In the genomic region with DNA sequence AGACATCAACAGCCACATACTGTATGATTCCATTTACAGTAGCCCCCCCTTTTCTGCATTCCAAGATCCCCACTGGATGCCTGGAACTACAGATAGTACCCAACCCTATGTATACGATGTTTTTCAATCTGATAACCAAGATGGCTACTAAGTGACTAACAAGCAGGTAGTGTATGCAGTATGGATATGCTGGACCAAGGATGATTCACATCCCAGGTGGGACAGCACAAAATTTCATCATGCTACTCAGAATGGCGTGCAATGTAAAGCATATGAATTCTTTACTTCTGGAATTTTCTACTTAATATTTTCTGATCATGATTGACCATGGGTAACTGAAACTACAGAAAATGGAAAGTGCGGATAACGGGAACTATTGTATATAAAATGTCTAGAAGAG, we compare ENCODE assay signal across 33 cellular contexts.
"Had no signal": no experiment of that assay in that cellular context is flagged by ENCODE, and none has a peak within 500 bp of the region (broad histone marks: within the 10 kb centered on the region; RNA-seq: fewer than 3 reads in every experiment).

No MANE protein-coding gene starts in this region.

- H3K27ac Mint-ChIP-seq: activated CD4-positive, alpha-beta memory T cell treated with anti-CD3 and anti-CD28 coated beads for 36 hours; activated CD4-positive, alpha-beta T cell treated with anti-CD3 and anti-CD28 coated beads for 36 hours; activated CD4-positive, alpha-beta T cell treated with anti-CD3 and anti-CD28 coated beads, Interleukin-2, amount 10 ng/mL, durations not matched to agents 24 days and 14 days; activated CD8-positive, alpha-beta memory T cell treated with anti-CD3 and anti-CD28 coated beads, Interleukin-2, amount 10 ng/mL, durations not matched to agents 7 days and 5 days; activated CD8-positive, alpha-beta T cell treated with anti-CD3 and anti-CD28 coated beads, Interleukin-2, amount 10 ng/mL, durations not matched to agents 7 days and 5 days; activated naive CD8-positive, alpha-beta T cell; activated T-cell treated with anti-CD3 and anti-CD28 coated beads, Interleukin-2, amount 50 U/mL, for 24 hours had no signal

- H3K4me3 Mint-ChIP-seq: activated CD4-positive, alpha-beta memory T cell treated with anti-CD3 and anti-CD28 coated beads for 36 hours; activated CD4-positive, alpha-beta T cell treated with anti-CD3 and anti-CD28 coated beads for 36 hours; activated CD4-positive, alpha-beta T cell treated with anti-CD3 and anti-CD28 coated beads, Interleukin-2, amount 10 ng/mL, durations not matched to agents 24 days and 14 days; activated CD8-positive, alpha-beta memory T cell treated with anti-CD3 and anti-CD28 coated beads, Interleukin-2, amount 10 ng/mL, durations not matched to agents 7 days and 5 days; activated CD8-positive, alpha-beta T cell treated with anti-CD3 and anti-CD28 coated beads, Interleukin-2, amount 10 ng/mL, durations not matched to agents 7 days and 5 days; activated naive CD8-positive, alpha-beta T cell; activated T-cell treated with anti-CD3 and anti-CD28 coated beads, Interleukin-2, amount 50 U/mL, for 24 hours; activated T-cell treated with anti-CD3 and anti-CD28 coated beads, Interleukin-2, amount 50 U/mL, for 72 hours had no signal

- H3K27ac ChIP-seq: brain microvascular endothelial cell, cardiac muscle cell, colonic mucosa, gastrocnemius medialis, heart left ventricle had no signal

- H3K4me1 ChIP-seq: colonic mucosa, gastrocnemius medialis, heart left ventricle had no signal

- H3K36me3 Mint-ChIP-seq: activated CD4-positive, alpha-beta memory T cell treated with anti-CD3 and anti-CD28 coated beads for 36 hours; activated naive CD8-positive, alpha-beta T cell had no signal

- H3K4me3 ChIP-seq: cardiac muscle cell, colonic mucosa, gastrocnemius medialis, heart left ventricle had no signal

- H3K36me3 ChIP-seq: brain microvascular endothelial cell, cardiac muscle cell, colonic mucosa, gastrocnemius medialis, heart left ventricle had no signal

- H3K27me3 Mint-ChIP-seq: activated CD4-positive, alpha-beta T cell treated with anti-CD3 and anti-CD28 coated beads for 36 hours; activated CD4-positive, alpha-beta T cell treated with anti-CD3 and anti-CD28 coated beads, Interleukin-2, amount 10 ng/mL, durations not matched to agents 24 days and 14 days; activated CD8-positive, alpha-beta memory T cell treated with anti-CD3 and anti-CD28 coated beads, Interleukin-2, amount 10 ng/mL, durations not matched to agents 7 days and 5 days; activated naive CD8-positive, alpha-beta T cell; activated T-cell treated with anti-CD3 and anti-CD28 coated beads, Interleukin-2, amount 50 U/mL, for 24 hours had no signal

- ATAC-seq: activated CD8-positive, alpha-beta memory T cell treated with anti-CD3 and anti-CD28 coated beads, Interleukin-2, amount 10 ng/mL, durations not matched to agents 7 days and 5 days; activated CD8-positive, alpha-beta T cell treated with anti-CD3 and anti-CD28 coated beads, Interleukin-2, amount 10 ng/mL, durations not matched to agents 7 days and 5 days; esophagus mucosa; gastrocnemius medialis; heart left ventricle had no signal

- H3K9me3 ChIP-seq: colonic mucosa, gastrocnemius medialis had no signal

- DNase-seq: activated CD4-positive, alpha-beta memory T cell treated with anti-CD3 and anti-CD28 coated beads for 36 hours; activated CD4-positive, alpha-beta T cell treated with anti-CD3 and anti-CD28 coated beads for 36 hours; activated CD4-positive, alpha-beta T cell treated with anti-CD3 and anti-CD28 coated beads, Interleukin-2, amount 10 ng/mL, durations not matched to agents 24 days and 14 days; activated CD4-positive, CD25-positive, alpha-beta regulatory T cell; activated CD4-positive, CD25-positive, alpha-beta regulatory T cell treated with anti-CD3 and anti-CD28 coated beads, Interleukin-2, amount 50 U/mL, for 72 hours; activated CD8-positive, alpha-beta memory T cell treated with anti-CD3 and anti-CD28 coated beads, Interleukin-2, amount 10 ng/mL, durations not matched to agents 7 days and 5 days; activated CD8-positive, alpha-beta memory T cell treated with anti-CD3 and anti-CD28 coated beads, Interleukin-2, amount 50 U/mL, for 48 hours; activated CD8-positive, alpha-beta T cell treated with anti-CD3 and anti-CD28 coated beads, Interleukin-2, amount 10 ng/mL, durations not matched to agents 7 days and 5 days; activated effector memory CD4-positive, alpha-beta T cell treated with Interleukin-2 at 50 U/mL for 16 hours; activated gamma-delta T cell treated with Interleukin-2 at 50 U/mL for 16 hours; activated naive CD4-positive, alpha-beta T cell treated with anti-CD3 and anti-CD28 coated beads, Interleukin-2, amount 50 U/mL, for 16 hours; activated naive CD4-positive, alpha-beta T cell treated with Interleukin-2 at 50 U/mL for 16 hours; activated T-cell treated with anti-CD3 and anti-CD28 coated beads for 4 hours; activated T-cell treated with anti-CD3 and anti-CD28 coated beads, Interleukin-2, amount 50 U/mL, for 24 hours; activated T-cell treated with anti-CD3 and anti-CD28 coated beads, Interleukin-2, amount 50 U/mL, for 72 hours; amniotic stem cell; anterior cingulate cortex; brain microvascular endothelial cell; central memory CD4-positive, alpha-beta T cell; cerebellar nuclear complex; colonic mucosa; effector CD8-positive, alpha-beta T cell; foreskin fibroblast; gastrocnemius medialis; glutamatergic neuron; heart left ventricle; T-helper 2 cell had no signal

- H3K9me3 Mint-ChIP-seq: activated T-cell treated with anti-CD3 and anti-CD28 coated beads, Interleukin-2, amount 50 U/mL, for 24 hours had no signal

- FAIRE-seq: astrocyte, endometrium, endothelial cell of umbilical vein had no signal

- H3K27me3 ChIP-seq: brain microvascular endothelial cell, cardiac muscle cell, colonic mucosa, gastrocnemius medialis, heart left ventricle had no signal
